Comparison of ENCODE assay signal across 1 cellular context in the genomic region with DNA sequence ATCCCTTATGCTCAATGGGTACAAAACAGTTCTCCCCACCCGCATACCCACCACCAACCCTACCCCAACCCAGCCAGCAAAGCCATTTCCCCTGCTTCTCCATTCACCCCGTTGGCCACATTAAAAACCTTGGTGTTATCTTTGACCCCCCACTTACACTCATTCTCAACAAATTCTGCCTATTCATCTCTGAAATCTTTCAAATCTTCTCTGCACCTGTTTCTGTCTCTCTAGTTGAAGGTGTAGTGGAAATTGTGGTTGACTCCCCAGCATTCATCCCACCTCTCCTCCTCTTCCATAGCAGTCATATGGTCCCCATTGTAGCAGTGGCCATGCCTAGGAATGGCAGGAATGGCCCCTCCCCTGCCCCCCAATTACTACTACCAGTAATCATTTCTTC.
TF ChIP-seq lines count a peak whose summit lies in the region.

No MANE protein-coding gene starts in this region.

TF ChIP-seq in GM12878, 131 proteins besides CTCF, POLR2A, EP300 and RAD21:
- TF ChIP-seq EED (IDR thresholded peaks at IDR 0.05; ENCODE audit: low read depth) (peak; percentile 57; the same call in 1 of the 2 replicates), SIX5 (IDR thresholded peaks at IDR 0.05; ENCODE audit: low read depth, low read length, severe bottlenecking) (no peak), RUNX3 (IDR thresholded peaks at IDR 0.05; ENCODE audit: low read length) (peak; percentile 57; the same call in 1 of the 2 replicates)
- TF ChIP-seq, protein P1, sequence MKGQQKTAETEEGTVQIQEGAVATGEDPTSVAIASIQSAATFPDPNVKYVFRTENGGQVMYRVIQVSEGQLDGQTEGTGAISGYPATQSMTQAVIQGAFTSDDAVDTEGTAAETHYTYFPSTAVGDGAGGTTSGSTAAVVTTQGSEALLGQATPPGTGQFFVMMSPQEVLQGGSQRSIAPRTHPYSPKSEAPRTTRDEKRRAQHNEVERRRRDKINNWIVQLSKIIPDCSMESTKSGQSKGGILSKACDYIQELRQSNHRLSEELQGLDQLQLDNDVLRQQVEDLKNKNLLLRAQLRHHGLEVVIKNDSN (IDR thresholded peaks at IDR 0.05; ENCODE audit: borderline replicate concordance, extremely low read length, insufficient read depth, low read depth, low read length) = no peak
TF ChIP-seq in GM12878: peak in this region for 2.
